9 cellular contexts compared by ENCODE assay signal in genomic region chrY:13520474-13520873, GRCh38. TPM values are rescaled to one million over a fixed set of nuclear protein-coding genes. Genes with fewer than 3 reads are reported as not detected.
"Had no signal": no experiment of that assay in that cellular context is flagged by ENCODE, and none has a peak within 500 bp of the region (broad histone marks: within the 10 kb centered on the region; RNA-seq: fewer than 3 reads in every experiment).

No MANE protein-coding gene starts in this region.

- FAIRE-seq: HepG2 had no signal

- H3K27ac Mint-ChIP-seq: HFFc6, IgD-negative memory B cell had no signal

- H3K4me1 Mint-ChIP-seq: IgD-negative memory B cell had no signal

- H3K36me3 Mint-ChIP-seq: IgD-negative memory B cell had no signal

- H3K4me3 Mint-ChIP-seq: HFFc6, IgD-negative memory B cell had no signal

- H3K27me3 Mint-ChIP-seq: IgD-negative memory B cell had no signal

- H3K9me3 Mint-ChIP-seq: HFFc6, IgD-negative memory B cell had no signal

- DNase-seq: GM23248, GOT3, H7, HFFc6, Karpas-422, KBM-7 had no signal

- ATAC-seq: HCT116, HepG2 had no signal

RNA-seq across cellular contexts. Expression of gene UTY, which starts 40.6 kb away (rescaled TPM):
- total RNA-seq: H7, HepG2 had no signal
- polyA plus RNA-seq: HepG2, IgD-negative memory B cell had no signal
